6 cellular contexts compared by ENCODE assay signal in genomic region chr11:65523323-65523968, GRCh38. TPM values are rescaled to one million over a fixed set of nuclear protein-coding genes. Genes with fewer than 3 reads are reported as not detected.
DNase-seq lines count a peak whose midpoint lies in the region; ATAC-seq and TF ChIP-seq lines count a peak whose summit lies in the region.
"Not testable (repeated sequence)": the region's sequence is repeated elsewhere in the genome, so short reads cannot be mapped to it uniquely, and the experiment has no call there.

No MANE protein-coding gene starts in this region.

- not testable (repeated sequence) for ATAC-seq in right lobe of liver; aorta (ENCODE audit: low FRiP score)

- 58% methylated on average over 10 of the region's 13 CpGs for WGBS in right lobe of liver (ENCODE audit: insufficient coverage, low coverage, low lambda C conversion rate, missing lambda C conversion rate)
- 93 to 94% methylated on average over 13 of the region's 13 CpGs for WGBS in aorta, 2 donors

- not testable (repeated sequence) for TF ChIP-seq POLR2A in right lobe of liver (IDR thresholded peaks at IDR 0.05)

- not testable (repeated sequence) for H3K9me3 Mint-ChIP-seq in IgD-negative memory B cell; activated T-cell treated with anti-CD3 and anti-CD28 coated beads, Interleukin-2, amount 50 U/mL, for 24 hours; dendritic cell treated with granulocyte-macrophage colony-stimulating factor and Interleukin-4, amounts not matched to agents 40 ng/mL and 50 ng/mL, for 4 days; progenitor cell of endocrine pancreas (ENCODE audit: low read depth)

- H3K4me1 Mint-ChIP-seq in IgD-negative memory B cell (peaks cover 18 to 29% (median 26%) of the 10 kb centered on the region in 3 donors), progenitor cell of endocrine pancreas (ENCODE audit: low read depth) (peaks cover 27% of the 10 kb centered on the region)
- peaks cover 51% of the 10 kb centered on the region for H3K4me1 Mint-ChIP-seq in activated T-cell treated with anti-CD3 and anti-CD28 coated beads, Interleukin-2, amount 50 U/mL, for 24 hours (ENCODE audit: low read depth)
- peaks cover 52% of the 10 kb centered on the region for H3K4me1 Mint-ChIP-seq in dendritic cell treated with granulocyte-macrophage colony-stimulating factor and Interleukin-4, amounts not matched to agents 40 ng/mL and 50 ng/mL, for 4 days (ENCODE audit: low read depth)

- H3K27me3 Mint-ChIP-seq in IgD-negative memory B cell; activated T-cell treated with anti-CD3 and anti-CD28 coated beads, Interleukin-2, amount 50 U/mL, for 24 hours; dendritic cell treated with granulocyte-macrophage colony-stimulating factor and Interleukin-4, amounts not matched to agents 40 ng/mL and 50 ng/mL, for 4 days: not testable (repeated sequence)
- peaks cover 13% of the 10 kb centered on the region for H3K27me3 Mint-ChIP-seq in progenitor cell of endocrine pancreas

- not testable (repeated sequence) for H3K36me3 Mint-ChIP-seq in IgD-negative memory B cell; progenitor cell of endocrine pancreas (ENCODE audit: insufficient read depth)
- peaks cover 29% of the 10 kb centered on the region for H3K36me3 Mint-ChIP-seq in activated T-cell treated with anti-CD3 and anti-CD28 coated beads, Interleukin-2, amount 50 U/mL, for 24 hours (ENCODE audit: low read depth)
- peaks cover 34% of the 10 kb centered on the region for H3K36me3 Mint-ChIP-seq in dendritic cell treated with granulocyte-macrophage colony-stimulating factor and Interleukin-4, amounts not matched to agents 40 ng/mL and 50 ng/mL, for 4 days (ENCODE audit: low read depth)

- not testable (repeated sequence) for H3K4me3 ChIP-seq in right lobe of liver; aorta (ENCODE audit: low read length in 2 of 2)

- peak overlapping the region; percentile 8 to 96 (median 47) for H3K27ac Mint-ChIP-seq in IgD-negative memory B cell
- H3K27ac Mint-ChIP-seq in activated T-cell treated with anti-CD3 and anti-CD28 coated beads, Interleukin-2, amount 50 U/mL, for 24 hours = peak overlapping the region; percentile 86
- peak overlapping the region; percentile 64 for H3K27ac Mint-ChIP-seq in dendritic cell treated with granulocyte-macrophage colony-stimulating factor and Interleukin-4, amounts not matched to agents 40 ng/mL and 50 ng/mL, for 4 days
- H3K27ac Mint-ChIP-seq in progenitor cell of endocrine pancreas = not testable (repeated sequence)

- TF ChIP-seq CTCF in right lobe of liver (IDR thresholded peaks at IDR 0.05); progenitor cell of endocrine pancreas (IDR thresholded peaks at IDR 0.05; ENCODE audit: unreplicated experiment): not testable (repeated sequence)

- DNase-seq in activated T-cell treated with anti-CD3 and anti-CD28 coated beads, Interleukin-2, amount 50 U/mL, for 24 hours; progenitor cell of endocrine pancreas (ENCODE audit: low spot score, unreplicated experiment): not testable (repeated sequence)
- DNase-seq in right lobe of liver (peak in 2 of 3 donors; percentile 16 to 52), aorta (peak; percentile 43 to 51)

- intact Hi-C loops in dendritic cell treated with granulocyte-macrophage colony-stimulating factor and Interleukin-4, amounts not matched to agents 40 ng/mL and 50 ng/mL, for 4 days (cut with micrococcal nuclease); right lobe of liver (cut with DNase I); aorta (cut with DNase I): not testable (repeated sequence)

- not testable (repeated sequence) for H3K36me3 ChIP-seq in right lobe of liver; aorta (ENCODE audit: control insufficient read depth in 1 of 2, insufficient read depth in 2 of 2, low read length in 1 of 2)

- H3K27ac ChIP-seq in right lobe of liver = peak overlapping the region; percentile 13 to 20 (median 15)
- H3K27ac ChIP-seq in aorta (ENCODE audit: low read depth in 1 of 2, low read length in 2 of 2) = not testable (repeated sequence)

- H3K4me3 Mint-ChIP-seq in IgD-negative memory B cell (peak overlapping the region; percentile 45 to 93 (median 78)), progenitor cell of endocrine pancreas (ENCODE audit: low read depth) (peak overlapping the region; percentile 43)
- H3K4me3 Mint-ChIP-seq in activated T-cell treated with anti-CD3 and anti-CD28 coated beads, Interleukin-2, amount 50 U/mL, for 24 hours = peak overlapping the region; percentile 70
- peak overlapping the region; percentile 42 for H3K4me3 Mint-ChIP-seq in dendritic cell treated with granulocyte-macrophage colony-stimulating factor and Interleukin-4, amounts not matched to agents 40 ng/mL and 50 ng/mL, for 4 days

- H3K27me3 ChIP-seq in right lobe of liver; aorta (ENCODE audit: control insufficient read depth in 1 of 2, insufficient read depth in 2 of 2, low read length in 1 of 2): not testable (repeated sequence)

- H3K9me3 ChIP-seq in right lobe of liver; aorta (ENCODE audit: control insufficient read depth, low read length): not testable (repeated sequence)

- peaks cover 0 to 43% (median 13%) of the 10 kb centered on the region in 4 donors for H3K4me1 ChIP-seq in right lobe of liver
- H3K4me1 ChIP-seq in aorta (ENCODE audit: control insufficient read depth in 1 of 2, insufficient read depth in 2 of 2, low read length in 2 of 2) = not testable (repeated sequence)

RNA-seq across cellular contexts. Expression of gene SCYL1, which starts 1.4 kb away (rescaled TPM):
- polyA plus RNA-seq in IgD-negative memory B cell (34.0 TPM), aorta (10 to 100 TPM; 31.3 to 98.9 TPM)
- total RNA-seq in right lobe of liver (10 to 100 TPM; 51.3 to 82.3 (median 57.0) TPM), progenitor cell of endocrine pancreas (61.4 and 66.3 TPM in 2 replicates), aorta (10 to 100 TPM; 74.0 to 74.4 TPM)

RNA-seq across cellular contexts. Expression of gene MALAT1, which starts 24.6 kb away (rescaled TPM):
- polyA plus RNA-seq in IgD-negative memory B cell = 3,054 TPM
- total RNA-seq in right lobe of liver = 1,000 to 10,000 TPM; 2,716 to 5,163 (median 3,933) TPM
- 16,546 and 17,116 TPM in 2 replicates for total RNA-seq in progenitor cell of endocrine pancreas
- total RNA-seq in aorta = over 10,000 TPM; 16,103 to 18,225 TPM
- polyA plus RNA-seq in aorta = 100 to 1,000 TPM; 228 to 370 TPM

RNA-seq across cellular contexts. Expression of gene LTBP3, which starts 34.7 kb away (rescaled TPM):
- polyA plus RNA-seq in IgD-negative memory B cell (37.4 TPM), aorta (100 to 1,000 TPM in 1 of 2 donors, 10 to 100 TPM in 1; 40.1 to 467 TPM)
- total RNA-seq in right lobe of liver (10 to 100 TPM; 26.6 to 94.1 (median 46.8) TPM), progenitor cell of endocrine pancreas (55.3 and 57.7 TPM in 2 replicates), aorta (100 to 1,000 TPM; 280 to 473 TPM)

RNA-seq across cellular contexts. Expression of gene ZNRD2, which starts 46.8 kb away (rescaled TPM):
- polyA plus RNA-seq in IgD-negative memory B cell (86.4 TPM), aorta (10 to 100 TPM; 37.1 to 42.5 TPM)
- total RNA-seq in right lobe of liver (10 to 100 TPM; 11.6 to 43.2 (median 16.5) TPM), progenitor cell of endocrine pancreas (25.3 and 25.9 TPM in 2 replicates), aorta (10 to 100 TPM; 21.7 to 29.3 TPM)

RNA-seq across cellular contexts. Expression of gene FAM89B, which starts 48.9 kb away (rescaled TPM):
- polyA plus RNA-seq in IgD-negative memory B cell = 49.0 TPM
- total RNA-seq in right lobe of liver = 10 to 100 TPM; 12.8 to 20.6 (median 14.6) TPM
- 62.5 and 65.0 TPM in 2 replicates for total RNA-seq in progenitor cell of endocrine pancreas
- 10 to 100 TPM; 49.5 to 64.3 TPM for total RNA-seq in aorta
- 10 to 100 TPM; 67.5 to 83.4 TPM for polyA plus RNA-seq in aorta
